ENCODE assay signal across 19 cellular contexts in genomic region chr13:98155475-98156111, GRCh38. TPM values are rescaled to one million over a fixed set of nuclear protein-coding genes. Genes with fewer than 3 reads are reported as not detected.
DNase-seq lines count a peak whose midpoint lies in the region; ATAC-seq and TF ChIP-seq lines count a peak whose summit lies in the region.
"Had no signal": no experiment of that assay in that cellular context is flagged by ENCODE, and none has a peak within 500 bp of the region (broad histone marks: within the 10 kb centered on the region; RNA-seq: fewer than 3 reads in every experiment).

No MANE protein-coding gene starts in this region.

- no peak overlapping the region for H2AFZ ChIP-seq in hepatocyte

- peaks cover 67% of the 10 kb centered on the region for H3K4me1 Mint-ChIP-seq in HFFc6 (ENCODE audit: low read depth)
- H3K4me1 Mint-ChIP-seq: stimulated activated naive B cell treated with anti-CD40 and anti-IgM and Interleukin-4, amounts not matched to agents 10 μg/mL and 1 μg/mL and 100 μg/mL, for 72 hours had no signal

- H3K9me2 ChIP-seq in hepatocyte (replicated peaks; ENCODE audit: insufficient read depth) = no peaks in the 10 kb centered on the region

- POLR2A ChIA-PET in A673 (lab: Charles Lee; ENCODE audit: low non-redundant PET) = interaction anchor here (0.6 kb wide), 1 partner anchor 46 kb away, joined by 3 read pairs; no protein-coding TSS in a partner anchor

- H3K36me3 ChIP-seq in A673 (ENCODE audit: insufficient read depth, low read length, poor library complexity, severe bottlenecking) (no peaks in the 10 kb centered on the region), hepatocyte (replicated peaks; ENCODE audit: insufficient read depth, low read depth) (no peaks in the 10 kb centered on the region), left lung (no peaks in the 10 kb centered on the region)

- H3K4me1 ChIP-seq in A673 (ENCODE audit: insufficient read depth, low read length, poor library complexity, severe bottlenecking) = peaks cover 21% of the 10 kb centered on the region
- peaks cover 18% of the 10 kb centered on the region for H3K4me1 ChIP-seq in hepatocyte (ENCODE audit: insufficient read depth)
- peaks cover 0 to 3% of the 10 kb centered on the region in 2 donors for H3K4me1 ChIP-seq in left lung

- peak; percentile 75 for DNase-seq in A673 (ENCODE audit: low spot score)
- peak; percentile 74 for DNase-seq in HFFc6
- peak; percentile 67 for DNase-seq in astrocyte of the hippocampus (ENCODE audit: low read depth, low spot score)
- peak; percentile 81 for DNase-seq in iris pigment epithelial cell (ENCODE audit: low read depth)
- DNase-seq in hepatocyte (ENCODE audit: low spot score) = no peak
- DNase-seq in left lung = no peak
- DNase-seq: activated CD4-positive, alpha-beta T cell treated with anti-CD3 and anti-CD28 coated beads, Interleukin-2, amount 50 U/mL, for 1 hour; activated T-cell treated with anti-CD3 and anti-CD28 coated beads, Interleukin-2, amount 50 U/mL, for 4 hours; Caco-2; cortex of kidney; mesendoderm; NCI-H2081; SHP77 treated with DMSO at 0.1 percent for 48 hours; stimulated activated naive B cell treated with anti-CD40 and anti-IgM and Interleukin-4, amounts not matched to agents 10 μg/mL and 1 μg/mL and 100 μg/mL, for 72 hours; T1000 had no signal

- peak overlapping the region; percentile 53; the same call in 1 of the 2 replicates for H3K27ac Mint-ChIP-seq in HFFc6
- H3K27ac Mint-ChIP-seq: stimulated activated naive B cell treated with anti-CD40 and anti-IgM and Interleukin-4, amounts not matched to agents 10 μg/mL and 1 μg/mL and 100 μg/mL, for 72 hours had no signal

- no TSS peak for BruUV-seq in A673 (replicated peaks; lab: Mats Ljungman, UMichigan)

- CTCF ChIA-PET in A673 (lab: Charles Lee) = interaction anchor here (0.6 kb wide), 1 partner anchor 17 kb away, joined by 3 read pairs; no protein-coding TSS in a partner anchor

- H3K27ac ChIP-seq in A673 (ENCODE audit: low read depth, low read length, poor library complexity, severe bottlenecking) = no peak overlapping the region
- no peak overlapping the region for H3K27ac ChIP-seq in hepatocyte
- H3K27ac ChIP-seq in left lung = no peak overlapping the region
- H3K27ac ChIP-seq: skin epidermis had no signal

- H3K27me3 ChIP-seq in A673 (replicated peaks; ENCODE audit: insufficient read depth, low read depth, low read length, poor library complexity) (no peaks in the 10 kb centered on the region), hepatocyte (no peaks in the 10 kb centered on the region), left lung (no peaks in the 10 kb centered on the region)

- H3K4me3 ChIP-seq in A673 (ENCODE audit: low read depth, low read length, poor library complexity, severe bottlenecking) = no peak overlapping the region
- H3K4me3 ChIP-seq in hepatocyte = no peak overlapping the region
- H3K4me3 ChIP-seq in left lung = no peak overlapping the region
- H3K4me3 ChIP-seq: skin epidermis had no signal

- H3K4me3 Mint-ChIP-seq in HFFc6 = no peak overlapping the region
- H3K4me3 Mint-ChIP-seq: activated T-cell treated with anti-CD3 and anti-CD28 coated beads, Interleukin-2, amount 50 U/mL, for 4 hours; stimulated activated naive B cell treated with anti-CD40 and anti-IgM and Interleukin-4, amounts not matched to agents 10 μg/mL and 1 μg/mL and 100 μg/mL, for 72 hours had no signal

- ATAC-seq in GM19455 (IDR thresholded peaks at IDR 0.05; ENCODE audit: unreplicated experiment) = no peak
- ATAC-seq in HG02852 (IDR thresholded peaks at IDR 0.05; ENCODE audit: unreplicated experiment) = no peak
- ATAC-seq in left lung = no peak
- ATAC-seq: activated T-cell treated with anti-CD3 and anti-CD28 coated beads, Interleukin-2, amount 50 U/mL, for 4 hours; esophagus mucosa; stimulated activated naive B cell treated with anti-CD40 and anti-IgM and Interleukin-4, amounts not matched to agents 10 μg/mL and 1 μg/mL and 100 μg/mL, for 72 hours had no signal

- intact Hi-C loops in A673 (cut with micrococcal nuclease; ENCODE audit: unreplicated experiment) (no loop called here), left lung (cut with DNase I) (no loop called here)

- H3K4me2 ChIP-seq in hepatocyte = no peak overlapping the region

- no peaks in the 10 kb centered on the region for H3K9me3 Mint-ChIP-seq in HFFc6
- H3K9me3 Mint-ChIP-seq: activated T-cell treated with anti-CD3 and anti-CD28 coated beads, Interleukin-2, amount 50 U/mL, for 4 hours; stimulated activated naive B cell treated with anti-CD40 and anti-IgM and Interleukin-4, amounts not matched to agents 10 μg/mL and 1 μg/mL and 100 μg/mL, for 72 hours had no signal

- peaks cover 38% of the 10 kb centered on the region for H4K20me1 ChIP-seq in hepatocyte (ENCODE audit: insufficient read depth, poor library complexity, severe bottlenecking)

- H3K9me3 ChIP-seq in A673 (ENCODE audit: low read depth, low read length, poor library complexity, severe bottlenecking) (no peaks in the 10 kb centered on the region), hepatocyte (ENCODE audit: low read depth) (no peaks in the 10 kb centered on the region), left lung (no peaks in the 10 kb centered on the region)
- H3K9me3 ChIP-seq: Caco-2 had no signal

- H3K36me3 Mint-ChIP-seq in HFFc6 (ENCODE audit: low read depth) = peaks cover 20% of the 10 kb centered on the region
- H3K36me3 Mint-ChIP-seq: stimulated activated naive B cell treated with anti-CD40 and anti-IgM and Interleukin-4, amounts not matched to agents 10 μg/mL and 1 μg/mL and 100 μg/mL, for 72 hours had no signal

- peaks cover 97% of the 10 kb centered on the region for H3K79me2 ChIP-seq in hepatocyte

- 76% methylated on average over 5 of the region's 5 CpGs for WGBS in hepatocyte (ENCODE audit: low lambda C conversion rate, missing lambda C conversion rate)

- no peaks in the 10 kb centered on the region for H3K27me3 Mint-ChIP-seq in HFFc6 (ENCODE audit: insufficient read depth)

- no peak for TF ChIP-seq CTCF in A673 (conservative IDR thresholded peaks at IDR 0.05; ENCODE audit: low read depth, low read length)
- TF ChIP-seq CTCF in HFFc6 (IDR thresholded peaks at IDR 0.05) = no peak
- TF ChIP-seq CTCF in hepatocyte (IDR thresholded peaks at IDR 0.05; ENCODE audit: poor library complexity) = no peak
- no peak for TF ChIP-seq CTCF in left lung (IDR thresholded peaks at IDR 0.05)

RNA-seq across cellular contexts. Expression of gene FARP1, which starts 12.7 kb away (rescaled TPM):
- total RNA-seq in A673 (2021) (177 and 181 TPM in 2 replicates), hepatocyte (29.0 and 35.5 TPM in 2 replicates), left lung (100 to 1,000 TPM in 1 of 2 donors, 10 to 100 TPM in 1; 78.9 to 124 TPM)
- 100 to 1,000 TPM; 140 to 181 (median 150) TPM for total RNA-seq in HFFc6 (2021; fragmentation: NEBNext Ultra II Directional; extraction: Animal tissue kit (Norgen Biotek cat#: 25700))
- 68.7 and 74.7 TPM in 2 replicates for polyA plus RNA-seq in hepatocyte

RNA-seq across cellular contexts. Expression of gene RNF113B, which starts 21.5 kb away (rescaled TPM):
- total RNA-seq in A673 (2021) = not detected in 2 replicates
- not detected for total RNA-seq in HFFc6 (2021; fragmentation: NEBNext Ultra II Directional; extraction: Animal tissue kit (Norgen Biotek cat#: 25700))
- total RNA-seq in hepatocyte = not detected in 2 replicates
- 0.94 TPM in 1 of 2 replicates, not detected in the other for polyA plus RNA-seq in hepatocyte
- not detected for total RNA-seq in left lung
- total RNA-seq: activated T-cell treated with anti-CD3 and anti-CD28 coated beads, Interleukin-2, amount 50 U/mL, for 4 hours; Caco-2; esophagus mucosa had no signal

Comparison
In these comparisons a context has a peak if more than half of its experiments do, and no peak if none do; other contexts are left out.
1. DNase-seq: peak in A673 (single experiment), HFFc6 (single experiment), astrocyte of the hippocampus (single experiment) and iris pigment epithelial cell (single experiment); none in hepatocyte (single experiment) and left lung (0 of 2).